1 cellular context compared by ENCODE assay signal in the genomic region with DNA sequence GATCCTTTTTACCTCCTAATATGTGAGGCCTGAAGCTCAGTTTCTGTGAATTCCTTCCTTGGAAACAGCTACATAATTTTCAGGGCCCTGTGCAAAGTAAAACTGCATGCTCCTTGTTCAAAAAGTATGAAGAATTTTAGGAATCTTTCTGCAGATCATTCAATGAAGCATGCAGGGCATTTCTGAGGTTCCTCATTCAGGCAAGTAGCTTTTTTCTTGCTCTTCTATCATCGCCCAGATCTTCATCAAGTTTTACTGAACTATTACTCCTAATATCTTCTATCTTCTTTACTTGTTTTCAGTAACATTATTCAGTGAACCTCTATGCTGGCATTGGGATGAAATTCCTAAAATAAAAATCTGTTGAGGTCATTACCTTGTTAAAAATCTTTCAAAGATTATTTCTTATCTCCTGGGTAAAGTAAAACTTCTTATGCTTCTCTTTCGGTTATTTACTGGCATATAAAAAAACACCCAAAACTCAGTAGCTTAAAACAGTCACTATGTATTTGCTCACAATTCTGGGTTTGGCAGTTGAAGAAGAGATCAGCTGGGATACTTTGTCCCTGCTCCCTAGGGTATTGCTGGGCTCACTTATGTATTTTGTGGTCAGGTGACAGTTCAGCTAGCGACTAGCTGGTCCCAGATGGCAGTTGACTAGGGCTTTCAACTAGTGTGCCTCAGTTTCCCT.
A peak's percentile ranks its signal among the peaks of the same experiment; 100 is the strongest.
TF ChIP-seq lines count a peak whose summit lies in the region.

No MANE protein-coding gene starts in this region.

TF ChIP-seq in SK-N-SH treated with all-trans-retinoic acid at 6 μM for 48 hours, 23 proteins besides CTCF, POLR2A, EP300 and RAD21 (continued from another document):
- TF ChIP-seq, protein P1, sequence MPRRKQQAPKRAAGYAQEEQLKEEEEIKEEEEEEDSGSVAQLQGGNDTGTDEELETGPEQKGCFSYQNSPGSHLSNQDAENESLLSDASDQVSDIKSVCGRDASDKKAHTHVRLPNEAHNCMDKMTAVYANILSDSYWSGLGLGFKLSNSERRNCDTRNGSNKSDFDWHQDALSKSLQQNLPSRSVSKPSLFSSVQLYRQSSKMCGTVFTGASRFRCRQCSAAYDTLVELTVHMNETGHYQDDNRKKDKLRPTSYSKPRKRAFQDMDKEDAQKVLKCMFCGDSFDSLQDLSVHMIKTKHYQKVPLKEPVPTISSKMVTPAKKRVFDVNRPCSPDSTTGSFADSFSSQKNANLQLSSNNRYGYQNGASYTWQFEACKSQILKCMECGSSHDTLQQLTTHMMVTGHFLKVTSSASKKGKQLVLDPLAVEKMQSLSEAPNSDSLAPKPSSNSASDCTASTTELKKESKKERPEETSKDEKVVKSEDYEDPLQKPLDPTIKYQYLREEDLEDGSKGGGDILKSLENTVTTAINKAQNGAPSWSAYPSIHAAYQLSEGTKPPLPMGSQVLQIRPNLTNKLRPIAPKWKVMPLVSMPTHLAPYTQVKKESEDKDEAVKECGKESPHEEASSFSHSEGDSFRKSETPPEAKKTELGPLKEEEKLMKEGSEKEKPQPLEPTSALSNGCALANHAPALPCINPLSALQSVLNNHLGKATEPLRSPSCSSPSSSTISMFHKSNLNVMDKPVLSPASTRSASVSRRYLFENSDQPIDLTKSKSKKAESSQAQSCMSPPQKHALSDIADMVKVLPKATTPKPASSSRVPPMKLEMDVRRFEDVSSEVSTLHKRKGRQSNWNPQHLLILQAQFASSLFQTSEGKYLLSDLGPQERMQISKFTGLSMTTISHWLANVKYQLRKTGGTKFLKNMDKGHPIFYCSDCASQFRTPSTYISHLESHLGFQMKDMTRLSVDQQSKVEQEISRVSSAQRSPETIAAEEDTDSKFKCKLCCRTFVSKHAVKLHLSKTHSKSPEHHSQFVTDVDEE (CRISPR knock-in tag; IDR thresholded peaks at IDR 0.05) = no peak
- TF ChIP-seq ZFP3 (CRISPR knock-in tag; IDR thresholded peaks at IDR 0.05) (no peak), ISL1 (CRISPR knock-in tag; IDR thresholded peaks at IDR 0.05) (peak; percentile 41; the same call in 1 of the 2 replicates), CSDC2 (CRISPR knock-in tag; IDR thresholded peaks at IDR 0.05) (no peak)
- TF ChIP-seq, protein P2, sequence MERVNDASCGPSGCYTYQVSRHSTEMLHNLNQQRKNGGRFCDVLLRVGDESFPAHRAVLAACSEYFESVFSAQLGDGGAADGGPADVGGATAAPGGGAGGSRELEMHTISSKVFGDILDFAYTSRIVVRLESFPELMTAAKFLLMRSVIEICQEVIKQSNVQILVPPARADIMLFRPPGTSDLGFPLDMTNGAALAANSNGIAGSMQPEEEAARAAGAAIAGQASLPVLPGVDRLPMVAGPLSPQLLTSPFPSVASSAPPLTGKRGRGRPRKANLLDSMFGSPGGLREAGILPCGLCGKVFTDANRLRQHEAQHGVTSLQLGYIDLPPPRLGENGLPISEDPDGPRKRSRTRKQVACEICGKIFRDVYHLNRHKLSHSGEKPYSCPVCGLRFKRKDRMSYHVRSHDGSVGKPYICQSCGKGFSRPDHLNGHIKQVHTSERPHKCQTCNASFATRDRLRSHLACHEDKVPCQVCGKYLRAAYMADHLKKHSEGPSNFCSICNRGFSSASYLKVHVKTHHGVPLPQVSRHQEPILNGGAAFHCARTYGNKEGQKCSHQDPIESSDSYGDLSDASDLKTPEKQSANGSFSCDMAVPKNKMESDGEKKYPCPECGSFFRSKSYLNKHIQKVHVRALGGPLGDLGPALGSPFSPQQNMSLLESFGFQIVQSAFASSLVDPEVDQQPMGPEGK (CRISPR knock-in tag; IDR thresholded peaks at IDR 0.05; ENCODE audit: borderline replicate concordance) = no peak
- TF ChIP-seq, protein P3, sequence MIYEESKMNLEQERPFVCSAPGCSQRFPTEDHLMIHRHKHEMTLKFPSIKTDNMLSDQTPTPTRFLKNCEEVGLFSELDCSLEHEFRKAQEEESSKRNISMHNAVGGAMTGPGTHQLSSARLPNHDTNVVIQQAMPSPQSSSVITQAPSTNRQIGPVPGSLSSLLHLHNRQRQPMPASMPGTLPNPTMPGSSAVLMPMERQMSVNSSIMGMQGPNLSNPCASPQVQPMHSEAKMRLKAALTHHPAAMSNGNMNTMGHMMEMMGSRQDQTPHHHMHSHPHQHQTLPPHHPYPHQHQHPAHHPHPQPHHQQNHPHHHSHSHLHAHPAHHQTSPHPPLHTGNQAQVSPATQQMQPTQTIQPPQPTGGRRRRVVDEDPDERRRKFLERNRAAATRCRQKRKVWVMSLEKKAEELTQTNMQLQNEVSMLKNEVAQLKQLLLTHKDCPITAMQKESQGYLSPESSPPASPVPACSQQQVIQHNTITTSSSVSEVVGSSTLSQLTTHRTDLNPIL (CRISPR knock-in tag; IDR thresholded peaks at IDR 0.05; ENCODE audit: low read depth) = no peak
